ENCODE assay signal across 20 cellular contexts in the genomic region with DNA sequence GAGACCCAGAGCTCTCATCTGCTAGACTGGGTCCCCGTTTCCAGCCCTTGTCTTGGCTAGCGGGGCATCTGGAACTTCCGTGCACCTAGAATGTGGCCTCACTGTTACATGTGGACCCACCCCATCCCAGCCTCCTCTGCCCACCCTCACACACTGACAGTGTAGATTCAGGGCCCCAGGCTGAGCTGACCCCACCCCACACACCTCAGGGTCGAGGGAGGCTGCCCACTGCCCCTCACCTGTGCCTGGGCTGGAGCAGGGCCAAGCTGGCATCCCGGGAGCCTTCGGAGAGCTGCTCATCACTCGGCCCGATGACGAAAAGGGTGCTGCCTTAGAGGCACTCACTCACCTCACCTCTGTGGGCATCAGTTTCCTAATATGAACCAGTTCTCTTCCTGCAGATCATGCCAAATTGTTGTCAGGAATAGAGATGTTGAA. TPM values are rescaled to one million over a fixed set of nuclear protein-coding genes. Genes with fewer than 3 reads are reported as not detected.
DNase-seq lines count a peak whose midpoint lies in the region; ATAC-seq, FAIRE-seq and TF ChIP-seq lines count a peak whose summit lies in the region.
"Had no signal": no experiment of that assay in that cellular context is flagged by ENCODE, and none has a peak within 500 bp of the region (broad histone marks: within the 10 kb centered on the region; RNA-seq: fewer than 3 reads in every experiment).

No MANE protein-coding gene starts in this region.

- 15% methylated on average over 9 of the region's 9 CpGs for whole genome bisulfite sequencing in K562 (ENCODE audit: insufficient coverage, low coverage, missing lambda C conversion rate)

- H3K4me2 ChIP-seq in K562 (ENCODE audit: insufficient read depth, low read length) = no peak overlapping the region

- intact Hi-C loops in K562 (cut with micrococcal nuclease) = no loop called here
- intact Hi-C loops in left ventricle myocardium superior (cut with micrococcal nuclease) = no loop called here
- intact Hi-C loops in gastrocnemius medialis (cut with DNase I; ENCODE audit: low total_unique reads) = loop anchor here (10.0 kb wide), 1 partner anchor 1854 kb away; no protein-coding TSS in a partner anchor
- intact Hi-C loops in colonic mucosa (cut with DNase I) = no loop called here

- H2AFZ ChIP-seq in K562 (ENCODE audit: low read depth, low read length) = no peak overlapping the region

- CTCF ChIA-PET in K562 (lab: Yijun Ruan, JAX; ENCODE audit: low intra/inter-chr PET ratio) = no interaction called here

- no peaks in the 10 kb centered on the region for H4K20me1 ChIP-seq in K562 (replicated peaks; ENCODE audit: control insufficient read depth, insufficient read depth, low read length)
- H4K20me1 ChIP-seq: BLaER1 treated with 17β-estradiol and CSF1 and Interleukin-3, amounts not matched to agents 10 nM and 100 nM had no signal

- H3K4me1 ChIP-seq in K562 (replicated peaks in 1 of 2; ENCODE audit: control insufficient read depth in 2 of 2, insufficient read depth in 2 of 2, low read length in 2 of 2) (peaks cover 0 to under 1% of the 10 kb centered on the region in 2 experiments; a peak in 1 of 5 replicates), gastrocnemius medialis (peaks cover 30% of the 10 kb centered on the region in 2 donors), colonic mucosa (peaks cover 3% of the 10 kb centered on the region)

- ATAC-seq in K562 = peak; percentile 20; the same call in 2 of the 3 replicates
- ATAC-seq in left ventricle myocardium superior = peak; percentile 41
- ATAC-seq in gastrocnemius medialis = peak; percentile 34 to 53
- ATAC-seq in HG02938 (IDR thresholded peaks at IDR 0.05; ENCODE audit: unreplicated experiment) = no peak
- ATAC-seq: natural killer cell had no signal

- POLR2A ChIA-PET in K562 (lab: Yijun Ruan, JAX) = interaction anchor here (1.1 to 3.1 kb wide), 3 partner anchors 9 to 18 kb away, joined by 3 to 15 read pairs (median 4); a partner anchor contains a TSS

- no peak for TF ChIP-seq EP300 in K562 (IDR thresholded peaks at IDR 0.05; ENCODE audit: low read length)

- no TSS peak for BruUV-seq in K562 (replicated peaks; lab: Mats Ljungman, UMichigan)

- no peaks in the 10 kb centered on the region for H3K27me3 ChIP-seq in H7 (ENCODE audit: control insufficient read depth, insufficient read depth, low read length)
- H3K27me3 ChIP-seq in K562 (ENCODE audit: control insufficient read depth in 2 of 2, insufficient read depth in 2 of 2, low read length in 2 of 2) = peaks cover 3 to 20% of the 10 kb centered on the region in 2 experiments
- no peaks in the 10 kb centered on the region for H3K27me3 ChIP-seq in gastrocnemius medialis
- no peaks in the 10 kb centered on the region for H3K27me3 ChIP-seq in colonic mucosa
- H3K27me3 ChIP-seq: ascending aorta; BLaER1 treated with 17β-estradiol and CSF1 and Interleukin-3, amounts not matched to agents 10 nM and 100 nM had no signal

- no peaks in the 10 kb centered on the region for H3K9me3 ChIP-seq in K562 (replicated peaks; ENCODE audit: control insufficient read depth, insufficient read depth, low read depth, low read length)
- no peaks in the 10 kb centered on the region for H3K9me3 ChIP-seq in gastrocnemius medialis
- no peaks in the 10 kb centered on the region for H3K9me3 ChIP-seq in colonic mucosa
- H3K9me3 ChIP-seq: ascending aorta had no signal

- H3K9ac ChIP-seq in K562 (ENCODE audit: insufficient read depth in 1 of 2, low read depth in 2 of 2, low read length in 2 of 2) (no peak overlapping the region), colonic mucosa (ENCODE audit: low read depth in 2 of 2, low read length in 2 of 2) (no peak overlapping the region)
- H3K9ac ChIP-seq: BLaER1 treated with 17β-estradiol and CSF1 and Interleukin-3, amounts not matched to agents 10 nM and 100 nM had no signal

- no peak for TF ChIP-seq RAD21 in K562 (CRISPR knock-in tag; conservative IDR thresholded peaks at IDR 0.05 in 1 of 2, IDR thresholded peaks at IDR 0.05 in 1 of 2)

- no peaks in the 10 kb centered on the region for H3K79me2 ChIP-seq in K562 (ENCODE audit: control insufficient read depth, insufficient read depth, low read length)

- DNase-seq in H7 (peak; percentile 33), K562 (ENCODE audit: extremely low read depth in 1 of 4, low spot score in 3 of 4) (no peak), left ventricle myocardium superior (peak; percentile 45), gastrocnemius medialis (no peak), NCI-H1930 (lab: John Stamatoyannopoulos, UW) (no peak), colonic mucosa (no peak)
- DNase-seq: activated CD4-positive, alpha-beta T cell treated with anti-CD3 and anti-CD28 coated beads, Interleukin-2, amount 10 ng/mL, durations not matched to agents 24 days and 14 days; COR-L47; DMS79 treated with DMSO at 0.1 percent for 48 hours; HFFc6; immature natural killer cell; midbrain; natural killer cell; NCI-H1417 treated with DMSO at 0.1 percent for 48 hours; NCI-H510A treated with DMSO at 0.1 percent for 48 hours had no signal

- H3K9me1 ChIP-seq in K562 (ENCODE audit: control insufficient read depth, insufficient read depth, low read length) = no peaks in the 10 kb centered on the region

- TF ChIP-seq CTCF in K562 (IDR thresholded peaks at IDR 0.05 in 2 of 3, conservative IDR thresholded peaks at IDR 0.05 in 1 of 3; ENCODE audit: insufficient read depth in 2 of 3, low read depth in 1 of 3, low read length in 3 of 3) (no peak), gastrocnemius medialis (IDR thresholded peaks at IDR 0.05 in 4 of 5, conservative IDR thresholded peaks at IDR 0.05 in 1 of 5) (no peak), colonic mucosa (IDR thresholded peaks at IDR 0.05) (no peak)

- no peak for FAIRE-seq in K562 (lab: Jason Lieb, UNC)
- FAIRE-seq: GM18507, RCC 7860 had no signal

- H3K36me3 ChIP-seq in H7 (replicated peaks; ENCODE audit: control insufficient read depth, insufficient read depth, low read length) (no peaks in the 10 kb centered on the region), K562 (ENCODE audit: control insufficient read depth, insufficient read depth, low read length) (no peaks in the 10 kb centered on the region), gastrocnemius medialis (no peaks in the 10 kb centered on the region), colonic mucosa (no peaks in the 10 kb centered on the region)

- H3K27ac ChIP-seq in K562 (ENCODE audit: extremely low read depth, low read depth, low read length) (no peak overlapping the region), gastrocnemius medialis (peak overlapping the region; percentile 66 to 82 (median 80)), colonic mucosa (no peak overlapping the region)
- H3K27ac ChIP-seq: ascending aorta had no signal

- H3K4me3 ChIP-seq in H7 (ENCODE audit: insufficient read depth, low read depth, low read length) (no peak overlapping the region), K562 (no peak overlapping the region), gastrocnemius medialis (no peak overlapping the region), colonic mucosa (no peak overlapping the region)
- H3K4me3 ChIP-seq: ascending aorta; BLaER1 treated with 17β-estradiol and CSF1 and Interleukin-3, amounts not matched to agents 10 nM and 100 nM had no signal

- in situ Hi-C loops in K562 (cut with MboI) = no loop called here
- in situ Hi-C loops in gastrocnemius medialis (cut with MboI; ENCODE audit: low sequenced_read_pairs in 4 of 4) = no loop called here

- TF ChIP-seq POLR2A in K562 (conservative IDR thresholded peaks at IDR 0.05) (no peak), gastrocnemius medialis (IDR thresholded peaks at IDR 0.05) (no peak)

RNA-seq across cellular contexts. Expression of a gene that starts 11.1 kb away (rescaled TPM):
- total RNA-seq in H7 (2014; rRNA removed; shearing (Covaris generic)) = 5.0 and 5.4 TPM in 2 replicates
- 1.0 and 3.3 TPM in 2 replicates for total RNA-seq in K562 (2011; cell fraction: chromatin; rRNA removed; ENCODE audit: low replicate concordance)
- 1.4 and 1.7 TPM in 2 replicates for total RNA-seq in K562 (2011; cell fraction: nucleolus; rRNA removed)
- total RNA-seq in K562 (2011; cell fraction: nucleoplasm; rRNA removed) = 0.73 and 1.7 TPM in 2 replicates
- total RNA-seq in K562 (2014; rRNA removed) = 0.49 and 0.64 TPM in 2 replicates
- 0.04 and 0.16 TPM in 2 replicates for total RNA-seq in K562 (2014; rRNA removed; fragmentation: Illumina TruSeq; extraction: Trizol)
- 0.33 and 0.64 TPM in 2 replicates for total RNA-seq in K562 (2015; rRNA removed; fragmentation: Illumina TruSeq; extraction: Trizol)
- 0.89 and 1.2 TPM in 2 replicates for total RNA-seq in K562 (2021)
- polyA plus RNA-seq in K562 (2011; rRNA removed) = 0.31 and 2.8 TPM in 2 replicates
- 0.63 and 1.6 TPM in 2 replicates for polyA plus RNA-seq in K562 (2011; cell fraction: cytosol; rRNA removed)
- 2.9 and 6.7 TPM in 2 replicates for polyA plus RNA-seq in K562 (2011; cell fraction: nucleus; rRNA removed)
- polyA plus RNA-seq in K562 (2012) = 0.46 and 1.5 TPM in 2 replicates
- polyA plus RNA-seq in K562 (2014; fragmentation: Illumina TruSeq; extraction: Trizol) = 0.42 and 0.91 TPM in 2 replicates
- polyA plus RNA-seq in K562 (2014; fragmentation: Nextera tagmentation; extraction: Ambion mirVana) = not detected
- polyA plus RNA-seq in K562 (2014; rRNA removed) = 0.71 and 0.78 TPM in 2 replicates
- 0.21 and 2.1 TPM in 2 replicates for polyA minus RNA-seq in K562 (2011; rRNA and poly(A)+ RNA removed)
- polyA minus RNA-seq in K562 (2011; cell fraction: cytosol; rRNA and poly(A)+ RNA removed) = 1.2 TPM in 1 of 2 replicates, not detected in the other
- 0.40 and 5.1 TPM in 2 replicates for polyA minus RNA-seq in K562 (2011; cell fraction: nucleus; rRNA and poly(A)+ RNA removed)
- 48.9 TPM for total RNA-seq in left ventricle myocardium superior
- total RNA-seq in gastrocnemius medialis = 1 to 10 TPM in 2 of 4 donors, under 1 TPM in 2; 0.90 to 3.2 (median 1.2) TPM
- total RNA-seq in colonic mucosa = 10 to 100 TPM; 43.3 to 82.5 TPM

Comparison
In these comparisons a context has a peak if more than half of its experiments do, and no peak if none do; other contexts are left out.
1. DNase-seq: peak in H7 (single experiment) and left ventricle myocardium superior (single experiment); none in K562 (0 of 4), gastrocnemius medialis (0 of 2), NCI-H1930 (0 of 2) and colonic mucosa (single experiment).
2. H3K27ac ChIP-seq: peak in gastrocnemius medialis (4 of 4); none in K562 (single experiment) and colonic mucosa (single experiment).